ENCODE assay signal across 21 cellular contexts in genomic region chrX:150763810-150764209, GRCh38.
A peak's percentile ranks its signal among the peaks of the same experiment; 100 is the strongest.
DNase-seq lines count a peak whose midpoint lies in the region; ATAC-seq, FAIRE-seq and TF ChIP-seq lines count a peak whose summit lies in the region.
"Had no signal": no experiment of that assay in that cellular context is flagged by ENCODE, and none has a peak within 500 bp of the region (broad histone marks: within the 10 kb centered on the region; RNA-seq: fewer than 3 reads in every experiment).

No MANE protein-coding gene starts in this region.

- no peak overlapping the region for H3K4me3 Mint-ChIP-seq in GM23338
- H3K4me3 Mint-ChIP-seq in osteocyte (ENCODE audit: unreplicated experiment), result no peak overlapping the region
- H3K4me3 Mint-ChIP-seq: CD8-positive, alpha-beta memory T cell had no signal

- POLR2A ChIA-PET in HepG2 (lab: Yijun Ruan, JAX), result no interaction called here

- H3K4me2 ChIP-seq in GM23338 (no peak overlapping the region), HepG2 (ENCODE audit: low read depth, low read length) (no peak overlapping the region)
- H3K4me2 ChIP-seq: BLaER1 had no signal

- FAIRE-seq in kidney (lab: Jason Lieb, UNC), result no peak
- no peak for FAIRE-seq in HepG2 (lab: Jason Lieb, UNC)
- FAIRE-seq: GM12891, GM19239 had no signal

- no peaks in the 10 kb centered on the region for H3K9me2 ChIP-seq in GM23338 (ENCODE audit: insufficient read depth)

- H3K4me1 ChIP-seq in GM23338 (ENCODE audit: insufficient read depth) (peaks cover 2% of the 10 kb centered on the region; the same call in 1 of the 2 replicates), SJCRH30 (no peaks in the 10 kb centered on the region), kidney (ENCODE audit: control insufficient read depth in 1 of 2, insufficient read depth in 1 of 2, low read depth in 1 of 2, low read length in 2 of 2) (no peaks in the 10 kb centered on the region), HepG2 (ENCODE audit: insufficient read depth, low read length) (no peaks in the 10 kb centered on the region), HAP-1 (no peaks in the 10 kb centered on the region)

- no peaks in the 10 kb centered on the region for H3K9me3 ChIP-seq in SJCRH30 (replicated peaks)
- H3K9me3 ChIP-seq in kidney (ENCODE audit: control insufficient read depth in 1 of 2, low read length in 2 of 2), result no peaks in the 10 kb centered on the region
- H3K9me3 ChIP-seq in HepG2 (ENCODE audit: low read length), result no peaks in the 10 kb centered on the region
- no peaks in the 10 kb centered on the region for H3K9me3 ChIP-seq in HAP-1
- H3K9me3 ChIP-seq: BLaER1, SJSA1 had no signal

- H3K27me3 Mint-ChIP-seq in GM23338 (ENCODE audit: insufficient read depth, low read depth, poor library complexity) (peaks cover 3% of the 10 kb centered on the region), osteocyte (ENCODE audit: unreplicated experiment) (no peaks in the 10 kb centered on the region)

- no peak for TF ChIP-seq RAD21 in HepG2 (CRISPR knock-in tag; IDR thresholded peaks at IDR 0.05)

- H3K27ac ChIP-seq in GM23338 (ENCODE audit: low read depth) (no peak overlapping the region), SJCRH30 (no peak overlapping the region), kidney (ENCODE audit: low read depth in 2 of 2, low read length in 2 of 2) (no peak overlapping the region), HepG2 (ENCODE audit: extremely low read length, insufficient read depth, low read length) (no peak overlapping the region)
- H3K27ac ChIP-seq: BLaER1, HL-60, SJSA1 had no signal

- TF ChIP-seq EP300 in HepG2 (IDR thresholded peaks at IDR 0.05; ENCODE audit: low read depth in 2 of 2, low read length in 2 of 2) (no peak), HepG2 (CRISPR knock-in tag; IDR thresholded peaks at IDR 0.05; ENCODE audit: borderline replicate concordance) (no peak)

- H3K4me1 Mint-ChIP-seq in GM23338, result peaks cover 17% of the 10 kb centered on the region
- H3K4me1 Mint-ChIP-seq in osteocyte (ENCODE audit: unreplicated experiment), result no peaks in the 10 kb centered on the region
- H3K4me1 Mint-ChIP-seq: CD8-positive, alpha-beta memory T cell had no signal

- in situ Hi-C loops in HepG2 (cut with HindIII; ENCODE audit: extremely low pct_ligation_motif_present, low pct_unique_long_range_greater_than_20kb) (no loop called here), HAP-1 (cut with MboI; ENCODE audit: low sequenced_read_pairs) (loop anchor here (25.0 kb wide), 1 partner anchor 923 kb away; the partner anchor contains the start of gene PRRG3)

- H3K9ac ChIP-seq in kidney (ENCODE audit: low read length in 2 of 2) (no peak overlapping the region), HepG2 (ENCODE audit: insufficient read depth, low read depth, low read length) (no peak overlapping the region)
- H3K9ac ChIP-seq: BLaER1 had no signal

- TF ChIP-seq CTCF in GM23338 (conservative IDR thresholded peaks at IDR 0.05; ENCODE audit: low read depth in 2 of 2) (no peak), kidney (IDR thresholded peaks at IDR 0.05; ENCODE audit: borderline replicate concordance, extremely low read depth, insufficient read depth) (no peak), osteocyte (IDR thresholded peaks at IDR 0.05) (no peak), HepG2 (CRISPR knock-in tag; IDR thresholded peaks at IDR 0.05) (no peak)

- no peaks in the 10 kb centered on the region for H3K9me3 Mint-ChIP-seq in GM23338
- no peaks in the 10 kb centered on the region for H3K9me3 Mint-ChIP-seq in osteocyte (ENCODE audit: unreplicated experiment)
- H3K9me3 Mint-ChIP-seq: CD8-positive, alpha-beta memory T cell had no signal

- H2AFZ ChIP-seq in GM23338, result no peak overlapping the region
- no peak overlapping the region for H2AFZ ChIP-seq in HepG2 (ENCODE audit: low read length)

- CTCF ChIA-PET in HepG2 (lab: Yijun Ruan, JAX; ENCODE audit: low intra/inter-chr PET ratio, low total read pairs), result no interaction called here

- no peak for TF ChIP-seq POLR2A in HepG2 (IDR thresholded peaks at IDR 0.05; ENCODE audit: insufficient read depth in 1 of 2, low read depth in 2 of 2, low read length in 2 of 2)

- H3K27ac Mint-ChIP-seq in GM23338, result no peak overlapping the region
- H3K27ac Mint-ChIP-seq in osteocyte (ENCODE audit: unreplicated experiment), result no peak overlapping the region

- BruUV-seq in HepG2 (replicated peaks; lab: Mats Ljungman, UMichigan), result no TSS peak

- no peaks in the 10 kb centered on the region for H4K20me1 ChIP-seq in GM23338 (replicated peaks; ENCODE audit: insufficient read depth)
- H4K20me1 ChIP-seq in HepG2 (ENCODE audit: insufficient read depth, low read length), result no peaks in the 10 kb centered on the region
- H4K20me1 ChIP-seq: BLaER1 had no signal

- H3K36me3 ChIP-seq in GM23338 (ENCODE audit: insufficient read depth) (no peaks in the 10 kb centered on the region), SJCRH30 (no peaks in the 10 kb centered on the region), kidney (ENCODE audit: control insufficient read depth in 1 of 2, insufficient read depth in 2 of 2, low read length in 2 of 2) (no peaks in the 10 kb centered on the region), HepG2 (replicated peaks in 1 of 2; ENCODE audit: control insufficient read depth in 1 of 2, insufficient read depth in 2 of 2, low read length in 2 of 2) (no peaks in the 10 kb centered on the region; a peak in 1 of 5 replicates), HAP-1 (replicated peaks) (peaks cover 15% of the 10 kb centered on the region)
- H3K36me3 ChIP-seq: BLaER1, SJSA1 had no signal

- H3K27me3 ChIP-seq in GM23338 (ENCODE audit: insufficient read depth) (no peaks in the 10 kb centered on the region), SJCRH30 (no peaks in the 10 kb centered on the region), HepG2 (ENCODE audit: control insufficient read depth in 1 of 2, insufficient read depth in 2 of 2, low read length in 2 of 2) (no peaks in the 10 kb centered on the region), HAP-1 (ENCODE audit: low read depth) (no peaks in the 10 kb centered on the region)
- H3K27me3 ChIP-seq: BLaER1, SJSA1 had no signal

- DNase-seq in GM23338 (ENCODE audit: low spot score) (peak; percentile 31), SJCRH30 (peak; percentile 41 to 49), kidney (peak; percentile 45), osteocyte (ENCODE audit: extremely low spot score, unreplicated experiment) (peak; percentile 76), HepG2 (ENCODE audit: low spot score) (no peak), CD1c-positive myeloid dendritic cell (ENCODE audit: extremely low spot score) (no peak), HAP-1 (ENCODE audit: low spot score in 2 of 2) (no peak)
- DNase-seq: CD8-positive, alpha-beta memory T cell; DMS53; EL; GOT3; IMR-90; NCI-H1417 treated with DMSO at 0.1 percent for 48 hours; NCI-H187 treated with DMSO at 0.1 percent for 48 hours; NCI-H2171 had no signal

- intact Hi-C loops in kidney (cut with DNase I) (no loop called here), HepG2 (cut with micrococcal nuclease; ENCODE audit: unreplicated experiment) (no loop called here)

- H3K79me2 ChIP-seq in GM23338 (replicated peaks; ENCODE audit: insufficient read depth), result no peaks in the 10 kb centered on the region
- no peaks in the 10 kb centered on the region for H3K79me2 ChIP-seq in HepG2 (ENCODE audit: insufficient read depth, low read length)

- H3K36me3 Mint-ChIP-seq in GM23338 (ENCODE audit: low read depth) (no peaks in the 10 kb centered on the region; the same call in 2 of the 3 replicates), osteocyte (ENCODE audit: unreplicated experiment) (no peaks in the 10 kb centered on the region)

- no peak; the same call in 2 of the 3 replicates for ATAC-seq in GM23338
- ATAC-seq in HepG2, result no peak
- ATAC-seq: Panc1 had no signal

- no peak overlapping the region for H3K4me3 ChIP-seq in GM23338
- no peak overlapping the region for H3K4me3 ChIP-seq in SJCRH30
- no peak overlapping the region for H3K4me3 ChIP-seq in kidney (ENCODE audit: low read length in 2 of 2)
- no peak overlapping the region for H3K4me3 ChIP-seq in HepG2 (replicated peaks in 1 of 3; ENCODE audit: insufficient read depth in 1 of 3, low read depth in 2 of 3, low read length in 3 of 3)
- H3K4me3 ChIP-seq in HAP-1, result no peak overlapping the region
- H3K4me3 ChIP-seq: BLaER1, SJSA1 had no signal

- H3F3A ChIP-seq in GM23338 (replicated peaks; ENCODE audit: low read depth), result no peaks in the 10 kb centered on the region

- WGBS in HepG2 (ENCODE audit: low lambda C conversion rate), result 96% methylated on average over 6 of the region's 9 CpGs

TF ChIP-seq in HepG2, 621 proteins besides CTCF, POLR2A, EP300 and RAD21 (continues in another document):
- TF ChIP-seq, protein P1, sequence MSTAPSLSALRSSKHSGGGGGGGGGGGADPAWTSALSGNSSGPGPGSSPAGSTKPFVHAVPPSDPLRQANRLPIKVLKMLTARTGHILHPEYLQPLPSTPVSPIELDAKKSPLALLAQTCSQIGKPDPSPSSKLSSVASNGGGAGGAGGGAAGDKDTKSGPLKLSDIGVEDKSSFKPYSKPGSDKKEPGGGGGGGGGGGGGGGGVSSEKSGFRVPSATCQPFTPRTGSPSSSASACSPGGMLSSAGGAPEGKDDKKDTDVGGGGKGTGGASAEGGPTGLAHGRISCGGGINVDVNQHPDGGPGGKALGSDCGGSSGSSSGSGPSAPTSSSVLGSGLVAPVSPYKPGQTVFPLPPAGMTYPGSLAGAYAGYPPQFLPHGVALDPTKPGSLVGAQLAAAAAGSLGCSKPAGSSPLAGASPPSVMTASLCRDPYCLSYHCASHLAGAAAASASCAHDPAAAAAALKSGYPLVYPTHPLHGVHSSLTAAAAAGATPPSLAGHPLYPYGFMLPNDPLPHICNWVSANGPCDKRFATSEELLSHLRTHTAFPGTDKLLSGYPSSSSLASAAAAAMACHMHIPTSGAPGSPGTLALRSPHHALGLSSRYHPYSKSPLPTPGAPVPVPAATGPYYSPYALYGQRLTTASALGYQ (CRISPR knock-in tag; IDR thresholded peaks at IDR 0.05), result no peak
- TF ChIP-seq ZNF792 (CRISPR knock-in tag; IDR thresholded peaks at IDR 0.05) (no peak), ZNF430 (CRISPR knock-in tag; IDR thresholded peaks at IDR 0.05) (no peak), HOMEZ (CRISPR knock-in tag; IDR thresholded peaks at IDR 0.05; ENCODE audit: low read depth) (no peak), ZSCAN9 (CRISPR knock-in tag; IDR thresholded peaks at IDR 0.05; ENCODE audit: borderline replicate concordance) (no peak), ZMYM4 (CRISPR knock-in tag; IDR thresholded peaks at IDR 0.05) (no peak), CCDC6 (CRISPR knock-in tag; IDR thresholded peaks at IDR 0.05) (no peak), ZNF720 (CRISPR knock-in tag; IDR thresholded peaks at IDR 0.05) (no peak)

Comparison
In these comparisons a context has a peak if more than half of its experiments do, and no peak if none do; other contexts are left out.
1. DNase-seq: peak in GM23338 (single experiment), SJCRH30 (2 of 2), kidney (single experiment) and osteocyte (single experiment); none in HepG2 (single experiment), CD1c-positive myeloid dendritic cell (single experiment) and HAP-1 (0 of 2).